ENCODE assay signal across 10 cellular contexts in genomic region chr7:47255007-47255406, GRCh38.
DNase-seq lines count a peak whose midpoint lies in the region; ATAC-seq, FAIRE-seq and TF ChIP-seq lines count a peak whose summit lies in the region.
"Had no signal": no experiment of that assay in that cellular context is flagged by ENCODE, and none has a peak within 500 bp of the region (broad histone marks: within the 10 kb centered on the region; RNA-seq: fewer than 3 reads in every experiment).

No MANE protein-coding gene starts in this region.

- intact Hi-C loops in natural killer cell (cut with micrococcal nuclease), result no loop called here
- intact Hi-C loops in esophagus muscularis mucosa (cut with DNase I), result loop anchor here (2.0 to 10.0 kb wide), 3 partner anchors 72 to 480 kb away; no protein-coding TSS in a partner anchor
- intact Hi-C loops in activated T-helper 1 cell treated with anti-CD3 and anti-CD28 coated beads, Interleukin-12 subunit alpha, Interleukin-12 subunit beta, Interleukin-2, Interleukin-4 antibody, amounts not matched to agents 30 ng/mL and 10 ng/mL and 1 ng/mL, durations not matched to agents 14 hours and 24 hours and 36 hours (cut with micrococcal nuclease), result loop anchor here (2.0 kb wide), 1 partner anchor 1338 kb away; no protein-coding TSS in a partner anchor

- no peak overlapping the region for H3K27ac Mint-ChIP-seq in natural killer cell
- no peak overlapping the region for H3K27ac Mint-ChIP-seq in natural killer cell treated with Interleukin-12 subunit alpha and Interleukin-12 subunit beta and Interleukin-15 and Interleukin-18, amount 100 ng/mL, for 72 hours
- no peak overlapping the region for H3K27ac Mint-ChIP-seq in activated T-helper 1 cell treated with anti-CD3 and anti-CD28 coated beads, Interleukin-12 subunit alpha, Interleukin-12 subunit beta, Interleukin-2, Interleukin-4 antibody, amounts not matched to agents 30 ng/mL and 10 ng/mL and 1 ng/mL, durations not matched to agents 14 hours and 24 hours and 36 hours

- H3K4me1 ChIP-seq in esophagus muscularis mucosa (peaks cover 13 to 37% (median 30%) of the 10 kb centered on the region in 4 donors), neuron (ENCODE audit: insufficient read depth, low read length) (peaks cover 7% of the 10 kb centered on the region)

- DNase-seq in natural killer cell (no peak), esophagus muscularis mucosa (ENCODE audit: extremely low spot score) (no peak), H54 (ENCODE audit: insufficient read length, low spot score) (no peak), HTR-8/SVneo (ENCODE audit: insufficient read length, low spot score) (no peak), LoVo (ENCODE audit: low spot score) (no peak)
- DNase-seq in natural killer cell treated with Interleukin-12 subunit alpha and Interleukin-12 subunit beta and Interleukin-15 and Interleukin-18, amount 100 ng/mL, for 72 hours (ENCODE audit: low spot score), result no peak
- no peak for DNase-seq in activated T-helper 1 cell treated with anti-CD3 and anti-CD28 coated beads, Interleukin-12 subunit alpha, Interleukin-12 subunit beta, Interleukin-2, Interleukin-4 antibody, amounts not matched to agents 30 ng/mL and 10 ng/mL and 1 ng/mL, durations not matched to agents 14 hours and 24 hours and 36 hours (ENCODE audit: low spot score)
- DNase-seq: effector CD8-positive, alpha-beta T cell had no signal

- peaks cover 10 to 11% of the 10 kb centered on the region in 2 donors for H3K4me1 Mint-ChIP-seq in natural killer cell
- peaks cover 3% of the 10 kb centered on the region in 2 donors for H3K4me1 Mint-ChIP-seq in natural killer cell treated with Interleukin-12 subunit alpha and Interleukin-12 subunit beta and Interleukin-15 and Interleukin-18, amount 100 ng/mL, for 72 hours (ENCODE audit: low read depth in 2 of 2)
- no peaks in the 10 kb centered on the region for H3K4me1 Mint-ChIP-seq in activated T-helper 1 cell treated with anti-CD3 and anti-CD28 coated beads, Interleukin-12 subunit alpha, Interleukin-12 subunit beta, Interleukin-2, Interleukin-4 antibody, amounts not matched to agents 30 ng/mL and 10 ng/mL and 1 ng/mL, durations not matched to agents 14 hours and 24 hours and 36 hours (ENCODE audit: low read depth)

- TF ChIP-seq EP300 in esophagus muscularis mucosa (IDR thresholded peaks at IDR 0.05), result no peak

- H2AFZ ChIP-seq in neuron (ENCODE audit: low read depth, low read length), result no peak overlapping the region

- no peak for TF ChIP-seq CTCF in natural killer cell (IDR thresholded peaks at IDR 0.05)
- no peak for TF ChIP-seq CTCF in esophagus muscularis mucosa (IDR thresholded peaks at IDR 0.05)

- WGBS in esophagus muscularis mucosa, result 91% methylated on average over 5 of the region's 7 CpGs

- H3K27me3 ChIP-seq in esophagus muscularis mucosa (no peaks in the 10 kb centered on the region), neuron (ENCODE audit: insufficient read depth, low read length) (no peaks in the 10 kb centered on the region)
- H3K27me3 ChIP-seq: upper lobe of right lung had no signal

- no peaks in the 10 kb centered on the region for H3K9me3 Mint-ChIP-seq in natural killer cell
- H3K9me3 Mint-ChIP-seq in natural killer cell treated with Interleukin-12 subunit alpha and Interleukin-12 subunit beta and Interleukin-15 and Interleukin-18, amount 100 ng/mL, for 72 hours, result no peaks in the 10 kb centered on the region
- no peaks in the 10 kb centered on the region for H3K9me3 Mint-ChIP-seq in activated T-helper 1 cell treated with anti-CD3 and anti-CD28 coated beads, Interleukin-12 subunit alpha, Interleukin-12 subunit beta, Interleukin-2, Interleukin-4 antibody, amounts not matched to agents 30 ng/mL and 10 ng/mL and 1 ng/mL, durations not matched to agents 14 hours and 24 hours and 36 hours

- H3K36me3 ChIP-seq in esophagus muscularis mucosa (no peaks in the 10 kb centered on the region), neuron (ENCODE audit: insufficient read depth, low read length) (no peaks in the 10 kb centered on the region)
- H3K36me3 ChIP-seq: upper lobe of right lung had no signal

- H3K4me3 ChIP-seq in esophagus muscularis mucosa (no peak overlapping the region), neuron (ENCODE audit: low read length) (peak overlapping the region; percentile 52)

- no peak for FAIRE-seq in H54 (lab: Jason Lieb, UNC)
- FAIRE-seq in HTR-8/SVneo (lab: Jason Lieb, UNC), result no peak

- H3K36me3 Mint-ChIP-seq in natural killer cell, result no peaks in the 10 kb centered on the region
- H3K36me3 Mint-ChIP-seq in natural killer cell treated with Interleukin-12 subunit alpha and Interleukin-12 subunit beta and Interleukin-15 and Interleukin-18, amount 100 ng/mL, for 72 hours, result no peaks in the 10 kb centered on the region
- no peaks in the 10 kb centered on the region for H3K36me3 Mint-ChIP-seq in activated T-helper 1 cell treated with anti-CD3 and anti-CD28 coated beads, Interleukin-12 subunit alpha, Interleukin-12 subunit beta, Interleukin-2, Interleukin-4 antibody, amounts not matched to agents 30 ng/mL and 10 ng/mL and 1 ng/mL, durations not matched to agents 14 hours and 24 hours and 36 hours (ENCODE audit: low read depth)

- peak overlapping the region in 3 of 4 donors; percentile 86 to 92 (median 91) for H3K27ac ChIP-seq in esophagus muscularis mucosa (replicated peaks in 1 of 4)

- TF ChIP-seq POLR2A in esophagus muscularis mucosa (IDR thresholded peaks at IDR 0.05; ENCODE audit: low read depth) (no peak), H54 (IDR thresholded peaks at IDR 0.05; ENCODE audit: low read depth, low read length) (no peak)

- H3K9me3 ChIP-seq in esophagus muscularis mucosa, result no peaks in the 10 kb centered on the region
- H3K9me3 ChIP-seq in neuron (ENCODE audit: low read length), result no peaks in the 10 kb centered on the region
- H3K9me3 ChIP-seq: upper lobe of right lung had no signal

- peak overlapping the region; percentile 80 for H3K4me3 Mint-ChIP-seq in natural killer cell
- H3K4me3 Mint-ChIP-seq in natural killer cell treated with Interleukin-12 subunit alpha and Interleukin-12 subunit beta and Interleukin-15 and Interleukin-18, amount 100 ng/mL, for 72 hours, result no peak overlapping the region
- H3K4me3 Mint-ChIP-seq in activated T-helper 1 cell treated with anti-CD3 and anti-CD28 coated beads, Interleukin-12 subunit alpha, Interleukin-12 subunit beta, Interleukin-2, Interleukin-4 antibody, amounts not matched to agents 30 ng/mL and 10 ng/mL and 1 ng/mL, durations not matched to agents 14 hours and 24 hours and 36 hours, result no peak overlapping the region

- no peak for ATAC-seq in natural killer cell
- no peak for ATAC-seq in natural killer cell treated with Interleukin-12 subunit alpha and Interleukin-12 subunit beta and Interleukin-15 and Interleukin-18, amount 100 ng/mL, for 72 hours

- H3K27me3 Mint-ChIP-seq in natural killer cell (ENCODE audit: low read depth in 2 of 2), result peaks cover 0 to 7% of the 10 kb centered on the region in 2 donors
- peaks cover 10 to 16% of the 10 kb centered on the region in 2 donors for H3K27me3 Mint-ChIP-seq in natural killer cell treated with Interleukin-12 subunit alpha and Interleukin-12 subunit beta and Interleukin-15 and Interleukin-18, amount 100 ng/mL, for 72 hours
- H3K27me3 Mint-ChIP-seq in activated T-helper 1 cell treated with anti-CD3 and anti-CD28 coated beads, Interleukin-12 subunit alpha, Interleukin-12 subunit beta, Interleukin-2, Interleukin-4 antibody, amounts not matched to agents 30 ng/mL and 10 ng/mL and 1 ng/mL, durations not matched to agents 14 hours and 24 hours and 36 hours (ENCODE audit: insufficient read depth), result peaks cover 15% of the 10 kb centered on the region
